ENCODE assay signal across 8 cellular contexts in genomic region chr12:57452181-57452936, GRCh38.
A peak's percentile ranks its signal among the peaks of the same experiment; 100 is the strongest.
DNase-seq lines count a peak whose midpoint lies in the region; ATAC-seq and TF ChIP-seq lines count a peak whose summit lies in the region.

No MANE protein-coding gene starts in this region.

- peak overlapping the region; percentile 74 for H3K27ac ChIP-seq in cingulate gyrus (ENCODE audit: low read depth, low read length)

- POLR2A ChIA-PET in HEK293T (lab: Yijun Ruan, JAX) = interaction anchor here (0.6 to 3.5 kb wide), 14 partner anchors 9 to 222 kb away, joined by 3 to 23 read pairs (median 5); partner anchors contain the start of genes INHBC and SHMT2

- DNase-seq in ELR (ENCODE audit: low read depth) (peak; percentile 86), MV-4-11 (lab: John Stamatoyannopoulos, UW) (peak; percentile 84), non-pigmented ciliary epithelial cell (ENCODE audit: low read depth) (peak; percentile 65), HEK293T (ENCODE audit: extremely low spot score) (no peak), iPS-NIHi11 (ENCODE audit: low spot score) (no peak)
- DNase-seq in activated CD4-positive, alpha-beta T cell treated with anti-CD3 and anti-CD28 coated beads, Interleukin-2, amount 50 U/mL, for 4 hours = no peak

- CTCF ChIA-PET in HEK293T (lab: Yijun Ruan, JAX) = interaction anchor here (0.6 to 2.6 kb wide), 32 partner anchors 8 to 239 kb away, joined by 3 to 34 read pairs (median 4); no protein-coding TSS in a partner anchor

- ATAC-seq in HG03571 (IDR thresholded peaks at IDR 0.05; ENCODE audit: unreplicated experiment) = no peak

TF ChIP-seq in HEK293T, 16 proteins besides CTCF, POLR2A, EP300 and RAD21:
- TF ChIP-seq CTBP1 (IDR thresholded peaks at IDR 0.05; ENCODE audit: borderline replicate concordance) (no peak), L3MBTL2 (conservative IDR thresholded peaks at IDR 0.05) (no peak), LEF1 (IDR thresholded peaks at IDR 0.05; ENCODE audit: borderline replicate concordance) (no peak), NFRKB (IDR thresholded peaks at IDR 0.05) (no peak), SP1 (IDR thresholded peaks at IDR 0.05) (no peak)

Comparison
In these comparisons a context has a peak if more than half of its experiments do, and no peak if none do; other contexts are left out.
1. DNase-seq: peak in ELR (single experiment), MV-4-11 (single experiment) and non-pigmented ciliary epithelial cell (single experiment); none in HEK293T (single experiment), iPS-NIHi11 (single experiment) and activated CD4-positive, alpha-beta T cell treated with anti-CD3 and anti-CD28 coated beads, Interleukin-2, amount 50 U/mL, for 4 hours (0 of 2).